ENCODE assay signal across 1 cellular context in the genomic region with DNA sequence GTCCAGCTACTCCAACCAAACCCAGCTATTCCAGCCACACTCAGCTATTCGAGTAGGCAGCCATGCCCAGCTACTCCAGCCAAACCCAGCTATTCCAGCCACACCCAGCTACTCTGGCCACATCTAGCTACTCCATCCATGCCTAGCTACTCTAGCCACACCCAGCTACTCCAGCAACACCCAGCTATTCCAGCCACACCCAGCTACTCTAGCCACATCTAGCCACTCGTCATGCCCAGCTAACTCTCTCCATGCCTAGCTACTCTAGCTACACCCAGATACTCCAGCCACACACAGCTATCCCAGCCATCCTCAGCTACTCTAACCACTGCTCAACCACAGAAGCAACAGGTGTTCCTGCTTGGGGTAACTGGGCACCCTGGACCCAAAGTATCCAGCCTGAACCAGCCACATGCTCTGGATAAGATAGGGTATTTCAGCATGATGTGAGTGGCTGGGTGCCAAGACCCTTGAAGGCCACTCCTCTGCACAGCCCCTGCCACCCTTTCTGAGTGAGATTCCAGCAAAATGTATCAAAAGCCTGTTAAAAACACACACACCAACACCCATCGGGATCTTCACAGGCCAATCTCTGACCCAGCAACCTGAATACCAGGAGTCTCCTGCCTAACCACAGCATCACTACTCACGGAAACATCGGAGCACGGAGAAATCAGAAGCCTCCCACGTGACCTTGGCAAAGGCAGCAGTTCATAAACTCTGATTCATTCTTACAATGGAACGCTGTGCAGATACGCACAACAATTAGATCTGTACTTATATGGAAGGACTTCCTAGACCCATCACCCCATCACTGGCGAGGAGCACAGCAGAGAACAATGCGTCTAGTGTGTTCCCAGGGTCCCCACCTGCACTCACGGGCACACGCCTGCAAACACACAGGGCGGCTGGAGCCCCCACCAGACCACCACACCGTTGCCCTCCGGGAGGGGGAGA.
TF ChIP-seq lines count a peak whose summit lies in the region.

No MANE protein-coding gene starts in this region.

TF ChIP-seq in SK-N-SH treated with all-trans-retinoic acid at 6 μM for 48 hours, 23 proteins besides CTCF, POLR2A, EP300 and RAD21 (continued from another document):
- no peak for TF ChIP-seq ESRRG (CRISPR knock-in tag; IDR thresholded peaks at IDR 0.05)
- no peak for TF ChIP-seq ZNF70 (CRISPR knock-in tag; IDR thresholded peaks at IDR 0.05)
- TF ChIP-seq ZNF565 (CRISPR knock-in tag; conservative IDR thresholded peaks at IDR 0.05; ENCODE audit: low read depth), result no peak
- no peak for TF ChIP-seq GLIS3 (CRISPR knock-in tag; IDR thresholded peaks at IDR 0.05)
- TF ChIP-seq ZFP30 (CRISPR knock-in tag; IDR thresholded peaks at IDR 0.05), result no peak
- TF ChIP-seq, protein P1, sequence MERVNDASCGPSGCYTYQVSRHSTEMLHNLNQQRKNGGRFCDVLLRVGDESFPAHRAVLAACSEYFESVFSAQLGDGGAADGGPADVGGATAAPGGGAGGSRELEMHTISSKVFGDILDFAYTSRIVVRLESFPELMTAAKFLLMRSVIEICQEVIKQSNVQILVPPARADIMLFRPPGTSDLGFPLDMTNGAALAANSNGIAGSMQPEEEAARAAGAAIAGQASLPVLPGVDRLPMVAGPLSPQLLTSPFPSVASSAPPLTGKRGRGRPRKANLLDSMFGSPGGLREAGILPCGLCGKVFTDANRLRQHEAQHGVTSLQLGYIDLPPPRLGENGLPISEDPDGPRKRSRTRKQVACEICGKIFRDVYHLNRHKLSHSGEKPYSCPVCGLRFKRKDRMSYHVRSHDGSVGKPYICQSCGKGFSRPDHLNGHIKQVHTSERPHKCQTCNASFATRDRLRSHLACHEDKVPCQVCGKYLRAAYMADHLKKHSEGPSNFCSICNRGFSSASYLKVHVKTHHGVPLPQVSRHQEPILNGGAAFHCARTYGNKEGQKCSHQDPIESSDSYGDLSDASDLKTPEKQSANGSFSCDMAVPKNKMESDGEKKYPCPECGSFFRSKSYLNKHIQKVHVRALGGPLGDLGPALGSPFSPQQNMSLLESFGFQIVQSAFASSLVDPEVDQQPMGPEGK (CRISPR knock-in tag; IDR thresholded peaks at IDR 0.05; ENCODE audit: borderline replicate concordance), result no peak
- no peak for TF ChIP-seq ISL1 (CRISPR knock-in tag; IDR thresholded peaks at IDR 0.05)
- TF ChIP-seq PPARA (CRISPR knock-in tag; IDR thresholded peaks at IDR 0.05; ENCODE audit: borderline replicate concordance), result no peak
- no peak for TF ChIP-seq SNAI2 (CRISPR knock-in tag; IDR thresholded peaks at IDR 0.05)
- TF ChIP-seq TCF4 (CRISPR knock-in tag; IDR thresholded peaks at IDR 0.05; ENCODE audit: borderline replicate concordance), result no peak
- TF ChIP-seq, protein P2, sequence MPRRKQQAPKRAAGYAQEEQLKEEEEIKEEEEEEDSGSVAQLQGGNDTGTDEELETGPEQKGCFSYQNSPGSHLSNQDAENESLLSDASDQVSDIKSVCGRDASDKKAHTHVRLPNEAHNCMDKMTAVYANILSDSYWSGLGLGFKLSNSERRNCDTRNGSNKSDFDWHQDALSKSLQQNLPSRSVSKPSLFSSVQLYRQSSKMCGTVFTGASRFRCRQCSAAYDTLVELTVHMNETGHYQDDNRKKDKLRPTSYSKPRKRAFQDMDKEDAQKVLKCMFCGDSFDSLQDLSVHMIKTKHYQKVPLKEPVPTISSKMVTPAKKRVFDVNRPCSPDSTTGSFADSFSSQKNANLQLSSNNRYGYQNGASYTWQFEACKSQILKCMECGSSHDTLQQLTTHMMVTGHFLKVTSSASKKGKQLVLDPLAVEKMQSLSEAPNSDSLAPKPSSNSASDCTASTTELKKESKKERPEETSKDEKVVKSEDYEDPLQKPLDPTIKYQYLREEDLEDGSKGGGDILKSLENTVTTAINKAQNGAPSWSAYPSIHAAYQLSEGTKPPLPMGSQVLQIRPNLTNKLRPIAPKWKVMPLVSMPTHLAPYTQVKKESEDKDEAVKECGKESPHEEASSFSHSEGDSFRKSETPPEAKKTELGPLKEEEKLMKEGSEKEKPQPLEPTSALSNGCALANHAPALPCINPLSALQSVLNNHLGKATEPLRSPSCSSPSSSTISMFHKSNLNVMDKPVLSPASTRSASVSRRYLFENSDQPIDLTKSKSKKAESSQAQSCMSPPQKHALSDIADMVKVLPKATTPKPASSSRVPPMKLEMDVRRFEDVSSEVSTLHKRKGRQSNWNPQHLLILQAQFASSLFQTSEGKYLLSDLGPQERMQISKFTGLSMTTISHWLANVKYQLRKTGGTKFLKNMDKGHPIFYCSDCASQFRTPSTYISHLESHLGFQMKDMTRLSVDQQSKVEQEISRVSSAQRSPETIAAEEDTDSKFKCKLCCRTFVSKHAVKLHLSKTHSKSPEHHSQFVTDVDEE (CRISPR knock-in tag; IDR thresholded peaks at IDR 0.05), result no peak
